24 cellular contexts compared by ENCODE assay signal in the genomic region with DNA sequence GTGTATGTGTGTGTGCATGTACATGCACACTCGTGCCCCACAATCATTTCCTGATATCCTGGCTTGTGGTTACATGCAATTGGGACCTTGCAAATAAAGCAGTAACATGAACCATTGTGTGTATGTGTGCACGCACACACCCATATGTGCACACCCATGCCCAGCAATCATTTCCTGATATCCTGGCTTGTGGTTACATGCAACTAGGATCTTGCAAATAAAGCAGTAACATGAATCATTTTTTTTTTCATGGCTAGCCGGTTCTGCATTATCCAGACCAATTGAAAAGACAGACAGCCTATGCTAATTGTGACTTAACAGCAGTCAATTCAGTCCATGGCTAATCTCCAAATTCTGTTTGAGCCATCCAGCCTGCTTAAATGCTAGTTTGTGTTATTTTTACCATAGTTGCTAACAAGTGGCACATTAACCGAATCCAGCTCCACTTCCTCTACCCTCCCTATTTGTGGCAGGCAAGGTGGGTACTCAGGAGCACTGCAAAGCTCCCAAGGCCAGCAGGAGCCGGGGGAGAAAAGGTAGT.
DNase-seq lines count a peak whose midpoint lies in the region; ATAC-seq and TF ChIP-seq lines count a peak whose summit lies in the region.
"Had no signal": no experiment of that assay in that cellular context is flagged by ENCODE, and none has a peak within 500 bp of the region (broad histone marks: within the 10 kb centered on the region; RNA-seq: fewer than 3 reads in every experiment).

No MANE protein-coding gene starts in this region.

- H3K4me3 Mint-ChIP-seq in brain, result no peak overlapping the region
- H3K4me3 Mint-ChIP-seq: activated T-cell treated with anti-CD3 and anti-CD28 coated beads, Interleukin-2, amount 50 U/mL, for 4 hours; CD4-positive, CD25-positive, alpha-beta regulatory T cell; stimulated activated memory B cell treated with anti-CD40 and anti-IgM and Interleukin-4, amounts not matched to agents 10 μg/mL and 1 μg/mL and 100 μg/mL, for 72 hours had no signal

- H3K27me3 Mint-ChIP-seq in brain, result no peaks in the 10 kb centered on the region
- H3K27me3 Mint-ChIP-seq: stimulated activated memory B cell treated with anti-CD40 and anti-IgM and Interleukin-4, amounts not matched to agents 10 μg/mL and 1 μg/mL and 100 μg/mL, for 72 hours had no signal

- TF ChIP-seq CTCF in brain (conservative IDR thresholded peaks at IDR 0.05) (no peak), mucosa of descending colon (IDR thresholded peaks at IDR 0.05) (no peak)

- H3K9me3 Mint-ChIP-seq in brain, result peaks cover 0 to 12% (median 7%) of the 10 kb centered on the region in 5 experiments
- H3K9me3 Mint-ChIP-seq: activated T-cell treated with anti-CD3 and anti-CD28 coated beads, Interleukin-2, amount 50 U/mL, for 4 hours; CD4-positive, CD25-positive, alpha-beta regulatory T cell; stimulated activated memory B cell treated with anti-CD40 and anti-IgM and Interleukin-4, amounts not matched to agents 10 μg/mL and 1 μg/mL and 100 μg/mL, for 72 hours had no signal

- H3K4me2 ChIP-seq in BLaER1 treated with 17β-estradiol and CSF1 and Interleukin-3, amounts not matched to agents 10 nM and 100 nM, result peak overlapping the region; percentile 20 to 69 (median 45)
- H3K4me2 ChIP-seq: hepatocyte had no signal

- peak; percentile 77 for DNase-seq in HPDE6-E6E7 (ENCODE audit: extremely low spot score)
- peak in 1 of 3 donors; percentile 54 for DNase-seq in mucosa of descending colon
- DNase-seq in HT-29 (ENCODE audit: low spot score), result no peak
- DNase-seq: activated CD4-positive, alpha-beta T cell treated with anti-CD3 and anti-CD28 coated beads for 1 hour; activated CD8-positive, alpha-beta memory T cell treated with anti-CD3 and anti-CD28 coated beads for 24 hours; activated naive CD4-positive, alpha-beta T cell treated with Interleukin-2 at 50 U/mL for 16 hours; activated T-cell treated with anti-CD3 and anti-CD28 coated beads, Interleukin-2, amount 50 U/mL, for 4 hours; amygdala; CD4-positive, CD25-positive, alpha-beta regulatory T cell; dermis blood vessel endothelial cell; HCEC 1CT; lower lobe of right lung; NCI-H1105 treated with DMSO at 0.1 percent for 48 hours; NCI-H510A treated with DMSO at 0.1 percent for 48 hours; psoas muscle; Right ventricle myocardium superior; testis had no signal

- H3K9ac ChIP-seq in BLaER1 treated with 17β-estradiol and CSF1 and Interleukin-3, amounts not matched to agents 10 nM and 100 nM, result no peak overlapping the region

- intact Hi-C loops in mucosa of descending colon (cut with DNase I, micrococcal nuclease), result no loop called here

- H4K20me1 ChIP-seq in BLaER1 treated with 17β-estradiol and CSF1 and Interleukin-3, amounts not matched to agents 10 nM and 100 nM, result no peaks in the 10 kb centered on the region

- peaks cover 43% of the 10 kb centered on the region for H3K4me1 Mint-ChIP-seq in brain
- H3K4me1 Mint-ChIP-seq: stimulated activated memory B cell treated with anti-CD40 and anti-IgM and Interleukin-4, amounts not matched to agents 10 μg/mL and 1 μg/mL and 100 μg/mL, for 72 hours had no signal

- no peaks in the 10 kb centered on the region for H3K27me3 ChIP-seq in BLaER1 treated with 17β-estradiol and CSF1 and Interleukin-3, amounts not matched to agents 10 nM and 100 nM
- H3K27me3 ChIP-seq: hepatocyte, testis had no signal

- peaks cover 26 to 52% (median 38%) of the 10 kb centered on the region in 10 experiments for H3K4me1 ChIP-seq in BLaER1 treated with 17β-estradiol and CSF1 and Interleukin-3, amounts not matched to agents 10 nM and 100 nM
- no peaks in the 10 kb centered on the region for H3K4me1 ChIP-seq in mucosa of descending colon (ENCODE audit: low read depth)
- H3K4me1 ChIP-seq: testis had no signal

- H3K4me3 ChIP-seq in BLaER1 treated with 17β-estradiol and CSF1 and Interleukin-3, amounts not matched to agents 10 nM and 100 nM, result no peak overlapping the region
- H3K4me3 ChIP-seq in mucosa of descending colon, result no peak overlapping the region
- H3K4me3 ChIP-seq: hepatocyte, lower lobe of right lung, psoas muscle, testis had no signal

- peaks cover 43% of the 10 kb centered on the region for H3K36me3 Mint-ChIP-seq in brain
- H3K36me3 Mint-ChIP-seq: CD4-positive, CD25-positive, alpha-beta regulatory T cell; stimulated activated memory B cell treated with anti-CD40 and anti-IgM and Interleukin-4, amounts not matched to agents 10 μg/mL and 1 μg/mL and 100 μg/mL, for 72 hours had no signal

- no peak overlapping the region for H3K27ac ChIP-seq in BLaER1 treated with 17β-estradiol and CSF1 and Interleukin-3, amounts not matched to agents 10 nM and 100 nM
- H3K27ac ChIP-seq: hepatocyte, lower lobe of right lung, psoas muscle, testis had no signal

- peaks cover 2 to 20% (median 12%) of the 10 kb centered on the region in 11 experiments; a peak in 14 of 22 replicates for H3K36me3 ChIP-seq in BLaER1 treated with 17β-estradiol and CSF1 and Interleukin-3, amounts not matched to agents 10 nM and 100 nM
- no peaks in the 10 kb centered on the region for H3K36me3 ChIP-seq in mucosa of descending colon (ENCODE audit: low read depth)
- H3K36me3 ChIP-seq: lower lobe of right lung had no signal

- ATAC-seq in mucosa of descending colon (peak; percentile 96), GM21528 (IDR thresholded peaks at IDR 0.05; ENCODE audit: low FRiP score, unreplicated experiment) (no peak), GM19035 (IDR thresholded peaks at IDR 0.05; ENCODE audit: unreplicated experiment) (no peak), HG02759 (IDR thresholded peaks at IDR 0.05; ENCODE audit: unreplicated experiment) (no peak)
- ATAC-seq: activated T-cell treated with anti-CD3 and anti-CD28 coated beads, Interleukin-2, amount 50 U/mL, for 4 hours; lower lobe of right lung; stimulated activated memory B cell treated with anti-CD40 and anti-IgM and Interleukin-4, amounts not matched to agents 10 μg/mL and 1 μg/mL and 100 μg/mL, for 72 hours had no signal

- H3K27ac Mint-ChIP-seq in brain, result peak overlapping the region in 4 of 5 experiments; percentile 57 to 76 (median 74)
- H3K27ac Mint-ChIP-seq: CD4-positive, CD25-positive, alpha-beta regulatory T cell; stimulated activated memory B cell treated with anti-CD40 and anti-IgM and Interleukin-4, amounts not matched to agents 10 μg/mL and 1 μg/mL and 100 μg/mL, for 72 hours had no signal

- 0 out of 22 replicates have a peak, but pooled peaks cover 0 to 8% (median 0%) of the 10 kb centered on the region in 11 experiments for H3K9me3 ChIP-seq in BLaER1 treated with 17β-estradiol and CSF1 and Interleukin-3, amounts not matched to agents 10 nM and 100 nM (replicated peaks in 1 of 11)
- no peaks in the 10 kb centered on the region for H3K9me3 ChIP-seq in mucosa of descending colon
- H3K9me3 ChIP-seq: lower lobe of right lung, psoas muscle, testis had no signal
